Comparison of ENCODE assay signal across 16 cellular contexts in genomic region chr11:34792814-34793241, GRCh38.
A peak's percentile ranks its signal among the peaks of the same experiment; 100 is the strongest.
DNase-seq lines count a peak whose midpoint lies in the region; ATAC-seq, FAIRE-seq and TF ChIP-seq lines count a peak whose summit lies in the region.
"Had no signal": no experiment of that assay in that cellular context is flagged by ENCODE, and none has a peak within 500 bp of the region (broad histone marks: within the 10 kb centered on the region; RNA-seq: fewer than 3 reads in every experiment).

No MANE protein-coding gene starts in this region.

- H3K27me3 ChIP-seq in HepG2 (ENCODE audit: control insufficient read depth in 1 of 2, insufficient read depth in 2 of 2, low read length in 2 of 2): no peaks in the 10 kb centered on the region
- H3K27me3 ChIP-seq in stomach: no peaks in the 10 kb centered on the region
- H3K27me3 ChIP-seq: gastroesophageal sphincter had no signal

- intact Hi-C loops in HepG2 (cut with micrococcal nuclease; ENCODE audit: unreplicated experiment): no loop called here
- intact Hi-C loops in stomach (cut with DNase I; ENCODE audit: low total_unique reads): no loop called here

- TF ChIP-seq RAD21 in HepG2 (CRISPR knock-in tag; IDR thresholded peaks at IDR 0.05): no peak

- 51% methylated on average over 4 of the region's 4 CpGs for WGBS in HepG2 (ENCODE audit: low lambda C conversion rate)
- WGBS in stomach, 5 donors: 27 to 53% (median 35%) methylated on average over 4 of the region's 4 CpGs

- BruUV-seq in HepG2 (replicated peaks; lab: Mats Ljungman, UMichigan): no TSS peak

- TF ChIP-seq CTCF in HepG2 (CRISPR knock-in tag; IDR thresholded peaks at IDR 0.05) (no peak), stomach (IDR thresholded peaks at IDR 0.05) (no peak), coronary artery (IDR thresholded peaks at IDR 0.05) (no peak)

- DNase-seq in NCI-H1092 treated with DMSO at 0.1 percent for 48 hours (lab: John Stamatoyannopoulos, UW): peak; percentile 44
- DNase-seq in astrocyte of the hippocampus (ENCODE audit: low read depth, low spot score): peak; percentile 60
- DNase-seq in HepG2 (ENCODE audit: low spot score): peak; percentile 12
- peak; percentile 70 for DNase-seq in stomach
- no peak for DNase-seq in NCI-H187 (lab: John Stamatoyannopoulos, UW)
- DNase-seq in coronary artery (ENCODE audit: low spot score): no peak
- DNase-seq: activated T-cell treated with anti-CD3 and anti-CD28 coated beads, Interleukin-2, amount 50 U/mL, for 1 hour; GOT3; naive thymus-derived CD8-positive, alpha-beta T cell; NCI-H226; OCI-M1; small intestine had no signal

- TF ChIP-seq EP300 in HepG2 (IDR thresholded peaks at IDR 0.05; ENCODE audit: low read depth in 2 of 2, low read length in 2 of 2): peak in 1 of 2 experiments; percentile 44; a peak in 1 of 4 replicates
- TF ChIP-seq EP300 in HepG2 (CRISPR knock-in tag; IDR thresholded peaks at IDR 0.05; ENCODE audit: borderline replicate concordance): no peak
- no peak for TF ChIP-seq EP300 in stomach (IDR thresholded peaks at IDR 0.05)

- H3K79me2 ChIP-seq in HepG2 (ENCODE audit: insufficient read depth, low read length): no peaks in the 10 kb centered on the region

- H3K4me3 ChIP-seq in HepG2 (replicated peaks in 1 of 3; ENCODE audit: insufficient read depth in 1 of 3, low read depth in 2 of 3, low read length in 3 of 3) (no peak overlapping the region), stomach (no peak overlapping the region), coronary artery (no peak overlapping the region)
- H3K4me3 ChIP-seq: gastroesophageal sphincter had no signal

- CTCF ChIA-PET in HepG2 (lab: Yijun Ruan, JAX; ENCODE audit: low intra/inter-chr PET ratio, low total read pairs): no interaction called here

- peaks cover 18% of the 10 kb centered on the region for H3K9me3 ChIP-seq in HepG2 (ENCODE audit: low read length)
- H3K9me3 ChIP-seq in stomach: no peaks in the 10 kb centered on the region
- H3K9me3 ChIP-seq: gastroesophageal sphincter had no signal

- POLR2A ChIA-PET in HepG2 (lab: Yijun Ruan, JAX): interaction anchor here (1.4 kb wide), 1 partner anchor 192 kb away, joined by 3 read pairs; no protein-coding TSS in a partner anchor

- no peak overlapping the region for H3K9ac ChIP-seq in HepG2 (ENCODE audit: insufficient read depth, low read depth, low read length)

- FAIRE-seq in HepG2 (lab: Jason Lieb, UNC): no peak
- FAIRE-seq: keratinocyte, small intestine had no signal

- no peak for TF ChIP-seq POLR2A in HepG2 (IDR thresholded peaks at IDR 0.05; ENCODE audit: insufficient read depth in 1 of 2, low read depth in 2 of 2, low read length in 2 of 2)
- TF ChIP-seq POLR2A in stomach (IDR thresholded peaks at IDR 0.05): no peak

- ATAC-seq in HepG2 (no peak), HG02759 (IDR thresholded peaks at IDR 0.05; ENCODE audit: unreplicated experiment) (no peak)
- ATAC-seq: gastroesophageal sphincter; naive thymus-derived CD8-positive, alpha-beta T cell had no signal

- in situ Hi-C loops in HepG2 (cut with HindIII; ENCODE audit: extremely low pct_ligation_motif_present, low pct_unique_long_range_greater_than_20kb): no loop called here

- H3K27ac ChIP-seq in HepG2 (ENCODE audit: extremely low read length, insufficient read depth, low read length) (peak overlapping the region; percentile 1), stomach (peak overlapping the region; percentile 36 to 79 (median 66)), coronary artery (peak overlapping the region in 1 of 2 donors; percentile 1)
- H3K27ac ChIP-seq: gastroesophageal sphincter, HL-60 had no signal

- H3K36me3 ChIP-seq in HepG2 (replicated peaks in 1 of 2; ENCODE audit: control insufficient read depth in 1 of 2, insufficient read depth in 2 of 2, low read length in 2 of 2): no peaks in the 10 kb centered on the region
- H3K36me3 ChIP-seq in stomach: no peaks in the 10 kb centered on the region
- H3K36me3 ChIP-seq: gastroesophageal sphincter had no signal

- peaks cover 26% of the 10 kb centered on the region for H3K4me1 ChIP-seq in HepG2 (ENCODE audit: insufficient read depth, low read length)
- H3K4me1 ChIP-seq in stomach: peaks cover 14 to 39% (median 19%) of the 10 kb centered on the region in 4 donors

- H2AFZ ChIP-seq in HepG2 (ENCODE audit: low read length): peak overlapping the region; percentile 62

- H3K4me2 ChIP-seq in HepG2 (ENCODE audit: low read depth, low read length): peak overlapping the region; percentile 12

- no peaks in the 10 kb centered on the region for H4K20me1 ChIP-seq in HepG2 (ENCODE audit: insufficient read depth, low read length)

TF ChIP-seq in HepG2, 621 proteins besides CTCF, POLR2A, EP300 and RAD21:
- TF ChIP-seq TEAD3 (CRISPR knock-in tag; optimal IDR thresholded peaks at IDR 0.05; ENCODE audit: borderline replicate concordance): peak; percentile 20
- TF ChIP-seq ATAD3A (CRISPR knock-in tag; IDR thresholded peaks at IDR 0.05): no peak
- no peak for TF ChIP-seq SOX13 (IDR thresholded peaks at IDR 0.05)
- peak in 1 of 2 experiments; percentile 47; a peak in 2 of 4 replicates for TF ChIP-seq SOX13 (CRISPR knock-in tag; conservative IDR thresholded peaks at IDR 0.05 in 1 of 2, IDR thresholded peaks at IDR 0.05 in 1 of 2)
- TF ChIP-seq FOXP1 (IDR thresholded peaks at IDR 0.05): no peak
- peak; percentile 5; the same call in 1 of the 2 replicates for TF ChIP-seq FOXP1 (CRISPR knock-in tag; IDR thresholded peaks at IDR 0.05)
- 0 out of 2 replicates have a peak, but pooled peaks have one; percentile 23 for TF ChIP-seq FOXP4 (CRISPR knock-in tag; IDR thresholded peaks at IDR 0.05)
- TF ChIP-seq SOX6 (IDR thresholded peaks at IDR 0.05): no peak
- TF ChIP-seq SOX6 (CRISPR knock-in tag; IDR thresholded peaks at IDR 0.05): peak; percentile 25; the same call in 1 of the 2 replicates
- TF ChIP-seq THRA (CRISPR knock-in tag; IDR thresholded peaks at IDR 0.05; ENCODE audit: borderline replicate concordance): no peak

Comparison
In these comparisons a context has a peak if more than half of its experiments do, and no peak if none do; other contexts are left out.
1. DNase-seq: peak in NCI-H1092 treated with DMSO at 0.1 percent for 48 hours (single experiment), astrocyte of the hippocampus (single experiment), HepG2 (single experiment) and stomach (single experiment); none in NCI-H187 (0 of 2) and coronary artery (single experiment).